In the genomic region with DNA sequence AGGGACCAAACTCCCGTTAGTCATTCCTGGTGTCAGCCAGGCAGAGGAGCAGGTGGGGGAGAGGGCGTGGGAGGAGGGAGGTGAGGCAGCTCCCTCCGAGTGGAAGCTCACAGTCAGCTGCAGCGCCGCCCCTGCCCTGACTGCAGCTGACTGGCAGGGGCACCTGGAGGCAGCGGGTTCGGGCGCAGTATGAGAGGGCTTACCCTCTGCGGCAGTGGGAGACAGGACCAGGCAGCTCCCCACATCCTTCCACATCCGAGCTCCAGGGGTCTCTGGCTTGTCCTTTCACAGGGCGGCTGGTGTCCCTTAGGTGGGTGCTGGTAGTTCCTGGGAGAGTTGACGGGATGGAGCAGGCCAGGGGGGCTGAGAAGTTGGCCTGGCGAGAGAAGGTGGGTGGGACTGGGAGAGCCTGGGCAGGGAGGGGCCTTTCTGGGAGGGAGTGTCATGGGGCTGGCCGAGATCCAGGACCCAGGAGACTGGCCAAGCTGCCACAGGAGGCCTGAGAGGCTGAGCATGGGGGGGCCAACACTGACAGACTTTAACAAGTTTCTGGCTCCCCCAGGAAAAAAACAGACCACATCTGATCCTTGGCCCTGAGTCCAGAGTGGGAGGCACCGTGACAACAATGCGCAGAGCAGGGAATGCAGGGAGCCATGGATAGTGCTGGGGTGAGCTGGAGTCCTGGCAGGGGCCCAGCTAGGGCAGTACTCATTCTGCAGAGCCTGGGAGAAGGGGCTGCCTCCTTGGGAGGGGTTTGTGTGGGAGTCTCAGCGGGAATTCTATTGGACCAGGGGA, we compare ENCODE assay signal across 8 cellular contexts. TPM values are rescaled to one million over a fixed set of nuclear protein-coding genes. Genes with fewer than 3 reads are reported as not detected.
DNase-seq lines count a peak whose midpoint lies in the region; ATAC-seq and TF ChIP-seq lines count a peak whose summit lies in the region.

No MANE protein-coding gene starts in this region.

- peak overlapping the region in 3 of 7 donors; percentile 32 to 74 (median 41) for H3K4me3 Mint-ChIP-seq in CD8-positive, alpha-beta memory T cell

- peaks cover 3% of the 10 kb centered on the region for H3K36me3 ChIP-seq in CD8-positive, alpha-beta memory T cell (ENCODE audit: insufficient read depth, low read length)
- peaks cover 50% of the 10 kb centered on the region for H3K36me3 ChIP-seq in neutrophil

- peak overlapping the region; percentile 10 for H3K27ac ChIP-seq in CD8-positive, alpha-beta memory T cell (ENCODE audit: low read depth, low read length)
- H3K27ac ChIP-seq in neutrophil: peak overlapping the region; percentile 97

- H3K27me3 Mint-ChIP-seq in CD8-positive, alpha-beta memory T cell: no peaks in the 10 kb centered on the region

- peak in 2 of 5 donors; percentile 32 to 40 for DNase-seq in CD8-positive, alpha-beta memory T cell
- peak; percentile 62 for DNase-seq in RPMI8226
- peak; percentile 67 for DNase-seq in epithelial cell of esophagus (ENCODE audit: low read depth)
- no peak for DNase-seq in SW480 (ENCODE audit: low spot score)

- H3K4me1 Mint-ChIP-seq in CD8-positive, alpha-beta memory T cell: peaks cover 65 to 96% (median 83%) of the 10 kb centered on the region in 3 donors

- H3K9me3 ChIP-seq in CD8-positive, alpha-beta memory T cell (ENCODE audit: low read length): no peaks in the 10 kb centered on the region
- H3K9me3 ChIP-seq in neutrophil: no peaks in the 10 kb centered on the region

- POLR2A ChIA-PET in CD8-positive, alpha-beta memory T cell (lab: Charles Lee): no interaction called here

- peaks cover 0 to 45% (median 1%) of the 10 kb centered on the region in 3 donors for H3K36me3 Mint-ChIP-seq in CD8-positive, alpha-beta memory T cell

- no peak overlapping the region for H3K4me3 ChIP-seq in CD8-positive, alpha-beta memory T cell (ENCODE audit: low read length)
- H3K4me3 ChIP-seq in epithelial cell of esophagus (ENCODE audit: low read length) (no peak overlapping the region), neutrophil (ENCODE audit: low read depth in 1 of 2, low read length in 1 of 2) (no peak overlapping the region)

- H3K4me1 ChIP-seq in CD8-positive, alpha-beta memory T cell (ENCODE audit: insufficient read depth, low read length): peaks cover 89% of the 10 kb centered on the region
- H3K4me1 ChIP-seq in neutrophil (ENCODE audit: control insufficient read depth in 1 of 2, insufficient read depth in 1 of 2, low read depth in 1 of 2, low read length in 1 of 2): peaks cover 98 to 100% of the 10 kb centered on the region in 2 experiments

- no peaks in the 10 kb centered on the region for H3K27me3 ChIP-seq in CD8-positive, alpha-beta memory T cell (ENCODE audit: insufficient read depth, low read length, poor library complexity, severe bottlenecking)
- no peaks in the 10 kb centered on the region for H3K27me3 ChIP-seq in neutrophil

- H3K9me3 Mint-ChIP-seq in CD8-positive, alpha-beta memory T cell: no peaks in the 10 kb centered on the region

- CTCF ChIA-PET in CD8-positive, alpha-beta memory T cell (lab: Charles Lee): interaction anchor here (6.9 kb wide), 1 partner anchor 7 kb away, joined by 67 read pairs; a partner anchor contains a TSS

- peak overlapping the region; percentile 67 to 97 (median 89) for H3K27ac Mint-ChIP-seq in CD8-positive, alpha-beta memory T cell

- no peak for ATAC-seq in GM21723 (IDR thresholded peaks at IDR 0.05; ENCODE audit: unreplicated experiment)
- ATAC-seq in HG02981 (IDR thresholded peaks at IDR 0.05; ENCODE audit: unreplicated experiment): no peak
- no peak for ATAC-seq in HG03378 (IDR thresholded peaks at IDR 0.05; ENCODE audit: unreplicated experiment)

- TF ChIP-seq CTCF in epithelial cell of esophagus (IDR thresholded peaks at IDR 0.05; ENCODE audit: insufficient read depth, low read depth, low read length, missing control alignments): no peak
- TF ChIP-seq CTCF in neutrophil (IDR thresholded peaks at IDR 0.05): no peak

RNA-seq across cellular contexts. Expression of a gene that starts 4.9 kb away (rescaled TPM):
- 10 to 100 TPM; 23.2 to 26.7 TPM for total RNA-seq in CD8-positive, alpha-beta memory T cell
- polyA plus RNA-seq in CD8-positive, alpha-beta memory T cell: 89.6 TPM
